Comparison of ENCODE assay signal across 9 cellular contexts in the genomic region with DNA sequence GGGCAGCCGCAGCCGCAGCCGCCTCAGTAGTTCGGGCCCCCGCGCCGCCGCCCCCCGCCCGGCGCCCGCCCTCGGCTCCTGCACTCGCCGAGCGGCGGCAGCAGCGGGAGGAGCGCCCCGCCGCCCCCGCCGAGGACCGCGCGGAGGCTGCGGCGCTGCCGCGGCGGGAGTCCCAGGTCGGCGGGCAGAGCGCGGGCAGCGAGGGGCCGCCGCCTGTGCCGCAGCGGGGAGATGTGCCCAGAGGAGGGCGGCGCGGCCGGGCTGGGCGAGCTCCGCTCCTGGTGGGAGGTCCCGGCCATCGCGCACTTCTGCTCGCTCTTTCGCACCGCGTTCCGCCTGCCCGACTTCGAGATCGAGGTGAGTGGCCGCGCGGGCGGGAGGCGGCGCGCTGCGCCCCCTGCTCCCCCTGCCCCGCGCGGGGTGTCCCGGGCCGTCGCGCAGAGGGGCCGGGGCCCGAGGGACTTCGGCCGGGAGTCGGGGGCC. TPM values are rescaled to one million over a fixed set of nuclear protein-coding genes. Genes with fewer than 3 reads are reported as not detected.
DNase-seq lines count a peak whose midpoint lies in the region; ATAC-seq, FAIRE-seq and TF ChIP-seq lines count a peak whose summit lies in the region.
"Had no signal": no experiment of that assay in that cellular context is flagged by ENCODE, and none has a peak within 500 bp of the region (broad histone marks: within the 10 kb centered on the region; RNA-seq: fewer than 3 reads in every experiment).

No MANE protein-coding gene starts in this region.

- TF ChIP-seq CTCF in LNCaP clone FGC (IDR thresholded peaks at IDR 0.05; ENCODE audit: control insufficient read depth, extremely low read depth, insufficient read depth), result no peak
- TF ChIP-seq CTCF in K562 (IDR thresholded peaks at IDR 0.05 in 2 of 3, conservative IDR thresholded peaks at IDR 0.05 in 1 of 3; ENCODE audit: insufficient read depth in 2 of 3, low read depth in 1 of 3, low read length in 3 of 3), result no peak
- no peak for TF ChIP-seq CTCF in lower leg skin (IDR thresholded peaks at IDR 0.05)
- TF ChIP-seq CTCF in stomach (IDR thresholded peaks at IDR 0.05), result no peak

- no peak overlapping the region for H2AFZ ChIP-seq in K562 (ENCODE audit: low read depth, low read length)

- H3K27me3 ChIP-seq in K562 (ENCODE audit: control insufficient read depth in 2 of 2, insufficient read depth in 2 of 2, low read length in 2 of 2), result peaks cover 38 to 44% of the 10 kb centered on the region in 2 experiments
- peaks cover 8 to 96% (median 48%) of the 10 kb centered on the region in 3 donors for H3K27me3 ChIP-seq in stomach

- H4K20me1 ChIP-seq in K562 (replicated peaks; ENCODE audit: control insufficient read depth, insufficient read depth, low read length), result no peaks in the 10 kb centered on the region

- no peak for TF ChIP-seq RAD21 in K562 (CRISPR knock-in tag; conservative IDR thresholded peaks at IDR 0.05 in 1 of 2, IDR thresholded peaks at IDR 0.05 in 1 of 2)

- FAIRE-seq in K562 (lab: Jason Lieb, UNC), result no peak

- BruUV-seq in K562 (replicated peaks; lab: Mats Ljungman, UMichigan), result no TSS peak

- H3K9ac ChIP-seq in K562 (ENCODE audit: insufficient read depth in 1 of 2, low read depth in 2 of 2, low read length in 2 of 2), result no peak overlapping the region

- in situ Hi-C loops in K562 (cut with MboI), result no loop called here

- H3K4me2 ChIP-seq in K562 (ENCODE audit: insufficient read depth, low read length), result no peak overlapping the region

- H3K9me1 ChIP-seq in K562 (ENCODE audit: control insufficient read depth, insufficient read depth, low read length), result no peaks in the 10 kb centered on the region

- H3K9me3 ChIP-seq in K562 (replicated peaks; ENCODE audit: control insufficient read depth, insufficient read depth, low read depth, low read length) (no peaks in the 10 kb centered on the region), stomach (no peaks in the 10 kb centered on the region)

- intact Hi-C loops in K562 (cut with micrococcal nuclease), result no loop called here
- intact Hi-C loops in lower leg skin (cut with DNase I; ENCODE audit: low total_unique reads), result no loop called here
- intact Hi-C loops in stomach (cut with DNase I; ENCODE audit: low total_unique reads), result no loop called here

- TF ChIP-seq EP300 in K562 (IDR thresholded peaks at IDR 0.05; ENCODE audit: low read length) (no peak), stomach (IDR thresholded peaks at IDR 0.05) (no peak)

- H3K4me3 ChIP-seq in LNCaP clone FGC (ENCODE audit: low read depth, low read length), result peak overlapping the region; percentile 60
- H3K4me3 ChIP-seq in K562, result peak overlapping the region; percentile 15; the same call in 1 of the 2 replicates
- peak overlapping the region; percentile 50 for H3K4me3 ChIP-seq in lower leg skin (ENCODE audit: low read depth, poor library complexity, severe bottlenecking)
- H3K4me3 ChIP-seq in stomach, result peak overlapping the region; percentile 51 to 73 (median 58)

- ATAC-seq in K562 (no peak; the same call in 2 of the 3 replicates), GM21825 (IDR thresholded peaks at IDR 0.05; ENCODE audit: unreplicated experiment) (no peak), HG03159 (IDR thresholded peaks at IDR 0.05; ENCODE audit: unreplicated experiment) (no peak), GM19463 (IDR thresholded peaks at IDR 0.05; ENCODE audit: unreplicated experiment) (no peak)

- POLR2A ChIA-PET in K562 (lab: Yijun Ruan, JAX), result interaction anchor here (1.2 kb wide), 1 partner anchor 10 kb away, joined by 3 read pairs; no protein-coding TSS in a partner anchor

- H3K79me2 ChIP-seq in K562 (ENCODE audit: control insufficient read depth, insufficient read depth, low read length), result no peaks in the 10 kb centered on the region

- H3K27ac ChIP-seq in K562 (ENCODE audit: extremely low read depth, low read depth, low read length) (no peak overlapping the region), stomach (peak overlapping the region in 2 of 5 donors; percentile 65 to 78)

- 37% methylated on average over 35 of the region's 77 CpGs for WGBS in K562 (ENCODE audit: insufficient coverage, low coverage, missing lambda C conversion rate)
- WGBS in lower leg skin, 2 donors, result 0% methylated on average over 6 of the region's 77 CpGs; no CpG with 5 or more reads in 1 of the 2 donors
- WGBS in stomach, 5 donors, result 1 to 2% (median 1%) methylated on average over 13 to 76 of the region's 77 CpGs; no CpG with 5 or more reads in 1 of the 5 donors

- H3K4me1 ChIP-seq in K562 (replicated peaks in 1 of 2; ENCODE audit: control insufficient read depth in 2 of 2, insufficient read depth in 2 of 2, low read length in 2 of 2), result peaks cover 0 to 16% of the 10 kb centered on the region in 2 experiments; a peak in 3 of 5 replicates
- H3K4me1 ChIP-seq in stomach, result peaks cover 11 to 35% (median 26%) of the 10 kb centered on the region in 4 donors

- DNase-seq in GM03348 (ENCODE audit: low spot score) (peak; percentile 20), LNCaP clone FGC (ENCODE audit: low read depth) (no peak), K562 (ENCODE audit: extremely low read depth in 1 of 4, low spot score in 3 of 4) (peak in 2 of 4 experiments; percentile 17 to 25), lower leg skin (ENCODE audit: low spot score in 2 of 2) (no peak), stomach (no peak)

- CTCF ChIA-PET in K562 (lab: Yijun Ruan, JAX; ENCODE audit: low intra/inter-chr PET ratio), result no interaction called here

- H3K36me3 ChIP-seq in K562 (ENCODE audit: control insufficient read depth, insufficient read depth, low read length) (no peaks in the 10 kb centered on the region), stomach (no peaks in the 10 kb centered on the region)

- TF ChIP-seq POLR2A in K562 (conservative IDR thresholded peaks at IDR 0.05) (no peak), lower leg skin (IDR thresholded peaks at IDR 0.05) (no peak), stomach (IDR thresholded peaks at IDR 0.05) (no peak)

TF ChIP-seq in K562, 482 proteins besides CTCF, POLR2A, EP300 and RAD21 (continues in another document):
- TF ChIP-seq, protein P1, sequence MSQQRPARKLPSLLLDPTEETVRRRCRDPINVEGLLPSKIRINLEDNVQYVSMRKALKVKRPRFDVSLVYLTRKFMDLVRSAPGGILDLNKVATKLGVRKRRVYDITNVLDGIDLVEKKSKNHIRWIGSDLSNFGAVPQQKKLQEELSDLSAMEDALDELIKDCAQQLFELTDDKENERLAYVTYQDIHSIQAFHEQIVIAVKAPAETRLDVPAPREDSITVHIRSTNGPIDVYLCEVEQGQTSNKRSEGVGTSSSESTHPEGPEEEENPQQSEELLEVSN (IDR thresholded peaks at IDR 0.05; ENCODE audit: borderline replicate concordance in 1 of 2, extremely low read depth in 1 of 2, insufficient read depth in 1 of 2, insufficient read length in 1 of 2, low read depth in 1 of 2, low read length in 1 of 2, poor library complexity in 1 of 2, severe bottlenecking in 1 of 2), result peak in 1 of 2 experiments; percentile 58
- TF ChIP-seq MIER1 (IDR thresholded peaks at IDR 0.05; ENCODE audit: low read depth) (no peak), L3MBTL2 (IDR thresholded peaks at IDR 0.05) (peak; percentile 16; the same call in 1 of the 2 replicates), MEF2D (tag; conservative IDR thresholded peaks at IDR 0.05; ENCODE audit: low read depth) (no peak)
- TF ChIP-seq, protein P2, sequence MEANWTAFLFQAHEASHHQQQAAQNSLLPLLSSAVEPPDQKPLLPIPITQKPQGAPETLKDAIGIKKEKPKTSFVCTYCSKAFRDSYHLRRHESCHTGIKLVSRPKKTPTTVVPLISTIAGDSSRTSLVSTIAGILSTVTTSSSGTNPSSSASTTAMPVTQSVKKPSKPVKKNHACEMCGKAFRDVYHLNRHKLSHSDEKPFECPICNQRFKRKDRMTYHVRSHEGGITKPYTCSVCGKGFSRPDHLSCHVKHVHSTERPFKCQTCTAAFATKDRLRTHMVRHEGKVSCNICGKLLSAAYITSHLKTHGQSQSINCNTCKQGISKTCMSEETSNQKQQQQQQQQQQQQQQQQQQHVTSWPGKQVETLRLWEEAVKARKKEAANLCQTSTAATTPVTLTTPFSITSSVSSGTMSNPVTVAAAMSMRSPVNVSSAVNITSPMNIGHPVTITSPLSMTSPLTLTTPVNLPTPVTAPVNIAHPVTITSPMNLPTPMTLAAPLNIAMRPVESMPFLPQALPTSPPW (CRISPR knock-in tag; IDR thresholded peaks at IDR 0.05), result peak; percentile 42
- TF ChIP-seq, protein P3, sequence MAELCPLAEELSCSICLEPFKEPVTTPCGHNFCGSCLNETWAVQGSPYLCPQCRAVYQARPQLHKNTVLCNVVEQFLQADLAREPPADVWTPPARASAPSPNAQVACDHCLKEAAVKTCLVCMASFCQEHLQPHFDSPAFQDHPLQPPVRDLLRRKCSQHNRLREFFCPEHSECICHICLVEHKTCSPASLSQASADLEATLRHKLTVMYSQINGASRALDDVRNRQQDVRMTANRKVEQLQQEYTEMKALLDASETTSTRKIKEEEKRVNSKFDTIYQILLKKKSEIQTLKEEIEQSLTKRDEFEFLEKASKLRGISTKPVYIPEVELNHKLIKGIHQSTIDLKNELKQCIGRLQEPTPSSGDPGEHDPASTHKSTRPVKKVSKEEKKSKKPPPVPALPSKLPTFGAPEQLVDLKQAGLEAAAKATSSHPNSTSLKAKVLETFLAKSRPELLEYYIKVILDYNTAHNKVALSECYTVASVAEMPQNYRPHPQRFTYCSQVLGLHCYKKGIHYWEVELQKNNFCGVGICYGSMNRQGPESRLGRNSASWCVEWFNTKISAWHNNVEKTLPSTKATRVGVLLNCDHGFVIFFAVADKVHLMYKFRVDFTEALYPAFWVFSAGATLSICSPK (IDR thresholded peaks at IDR 0.05; ENCODE audit: borderline replicate concordance), result no peak

RNA-seq across cellular contexts. Expression of a gene that starts 0.3 kb away (rescaled TPM):
- total RNA-seq in K562 (2011; cell fraction: chromatin; rRNA removed; ENCODE audit: low replicate concordance), result 0.53 and 0.76 TPM in 2 replicates
- 0.26 and 0.67 TPM in 2 replicates for total RNA-seq in K562 (2011; cell fraction: nucleolus; rRNA removed)
- total RNA-seq in K562 (2011; cell fraction: nucleoplasm; rRNA removed), result 0.51 and 0.69 TPM in 2 replicates
- total RNA-seq in K562 (2014; rRNA removed) (0.27 and 0.37 TPM in 2 replicates), K562 (2014; rRNA removed; fragmentation: Illumina TruSeq; extraction: Trizol) (0.25 and 0.26 TPM in 2 replicates), K562 (2015; rRNA removed; fragmentation: Illumina TruSeq; extraction: Trizol) (0.22 and 0.23 TPM in 2 replicates), K562 (2021) (0.76 and 1.00 TPM in 2 replicates), lower leg skin (1 to 10 TPM; 1.8 to 2.7 (median 2.2) TPM), stomach (1 to 10 TPM in 3 of 5 donors, under 1 TPM in 1, not detected in 1; 0.14 to 3.1 (median 1.3) TPM)
- polyA plus RNA-seq in K562 (2011; rRNA removed) (0.04 and 0.36 TPM in 2 replicates), K562 (2014; fragmentation: Illumina TruSeq; extraction: Trizol) (0.27 and 0.28 TPM in 2 replicates), K562 (2014; fragmentation: Nextera tagmentation; extraction: Ambion mirVana) (under 1 TPM; 0.01 to 0.13 TPM), K562 (2014; rRNA removed) (0.28 and 0.36 TPM in 2 replicates), stomach (under 1 TPM; 0.13 to 0.44 (median 0.31) TPM)
- polyA plus RNA-seq in K562 (2011; cell fraction: cytosol; rRNA removed), result 0.03 and 0.21 TPM in 2 replicates
- polyA plus RNA-seq in K562 (2011; cell fraction: nucleus; rRNA removed), result 0.04 and 0.50 TPM in 2 replicates
- polyA plus RNA-seq in K562 (2012), result 0.26 and 0.35 TPM in 2 replicates
- 0.06 and 0.35 TPM in 2 replicates for polyA minus RNA-seq in K562 (2011; rRNA and poly(A)+ RNA removed)
- polyA minus RNA-seq in K562 (2011; cell fraction: cytosol; rRNA and poly(A)+ RNA removed), result 0.57 TPM in 1 of 2 replicates, not detected in the other
- polyA minus RNA-seq in K562 (2011; cell fraction: nucleus; rRNA and poly(A)+ RNA removed), result 0.11 and 0.40 TPM in 2 replicates
- polyA plus RNA-seq: IgD-negative memory B cell had no signal
